11 cellular contexts compared by ENCODE assay signal in genomic region chr12:20616093-20616492, GRCh38.
"Had no signal": no experiment of that assay in that cellular context is flagged by ENCODE, and none has a peak within 500 bp of the region (broad histone marks: within the 10 kb centered on the region; RNA-seq: fewer than 3 reads in every experiment).

No MANE protein-coding gene starts in this region.

- FAIRE-seq: H1, H54 had no signal

- H3K9me3 ChIP-seq: HAP-1 had no signal

- ATAC-seq: GM23338, HCT116 had no signal

- H3K27ac Mint-ChIP-seq: GM23338, H9, HFFc6 had no signal

- H3K9me3 Mint-ChIP-seq: GM23338, H9, HFFc6 had no signal

- H3K36me3 ChIP-seq: HAP-1 had no signal

- H3K4me1 Mint-ChIP-seq: GM23338 had no signal

- DNase-seq: GM23248, GOT3, H7, H9, HCEC 1CT, HFFc6 had no signal

- H3K9ac ChIP-seq: GM23248 had no signal

- H3K4me3 ChIP-seq: GM23248, GM23338, HAP-1 had no signal

- H3K27ac ChIP-seq: GM23248 had no signal

- H3K4me3 Mint-ChIP-seq: GM23338, H9, HFFc6 had no signal

- H3K4me1 ChIP-seq: HAP-1 had no signal
